Comparison of ENCODE assay signal across 18 cellular contexts in the genomic region with DNA sequence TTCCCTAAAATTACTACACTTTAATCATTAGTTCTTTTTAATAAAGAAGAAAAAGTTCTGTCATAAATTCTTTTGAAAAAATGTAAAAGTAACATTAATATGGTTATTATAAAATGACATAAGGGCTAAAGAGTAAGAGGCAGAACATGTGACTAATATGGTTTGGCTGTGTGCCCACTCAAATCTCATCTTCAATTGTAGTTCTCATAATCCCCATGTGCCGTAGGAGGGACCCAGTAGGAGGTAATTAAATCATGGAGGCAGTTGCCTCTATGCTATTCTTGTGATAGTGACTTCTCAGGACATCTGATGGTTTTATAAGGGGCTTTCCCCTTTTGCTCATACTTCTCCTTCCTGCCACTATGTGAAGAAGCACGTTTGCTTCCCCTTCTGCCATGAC.
DNase-seq lines count a peak whose midpoint lies in the region; ATAC-seq and TF ChIP-seq lines count a peak whose summit lies in the region.
"Had no signal": no experiment of that assay in that cellular context is flagged by ENCODE, and none has a peak within 500 bp of the region (broad histone marks: within the 10 kb centered on the region; RNA-seq: fewer than 3 reads in every experiment).

No MANE protein-coding gene starts in this region.

- peaks cover 11% of the 10 kb centered on the region for H3K36me3 Mint-ChIP-seq in osteocyte (ENCODE audit: unreplicated experiment)
- H3K36me3 Mint-ChIP-seq: naive B cell had no signal

- H3K9me3 Mint-ChIP-seq in osteocyte (ENCODE audit: unreplicated experiment) = no peaks in the 10 kb centered on the region
- H3K9me3 Mint-ChIP-seq: CD4-positive, alpha-beta T cell had no signal

- H3K4me1 Mint-ChIP-seq in osteocyte (ENCODE audit: unreplicated experiment) = peaks cover 4% of the 10 kb centered on the region
- H3K4me1 Mint-ChIP-seq: naive B cell had no signal

- in situ Hi-C loops in KBM-7 (cut with MboI; ENCODE audit: low pct_unique_long_range_greater_than_20kb, low sequenced_read_pairs) = no loop called here

- ATAC-seq in omental fat pad (ENCODE audit: low FRiP score) = no peak
- ATAC-seq: esophagus mucosa, left ventricle myocardium superior had no signal

- no peak overlapping the region for H3K4me3 Mint-ChIP-seq in osteocyte (ENCODE audit: unreplicated experiment)
- H3K4me3 Mint-ChIP-seq: CD4-positive, alpha-beta T cell; naive B cell had no signal

- no peak for TF ChIP-seq CTCF in epithelial cell of esophagus (IDR thresholded peaks at IDR 0.05; ENCODE audit: insufficient read depth, low read depth, low read length, missing control alignments)
- TF ChIP-seq CTCF in osteocyte (IDR thresholded peaks at IDR 0.05) = no peak
- TF ChIP-seq CTCF in omental fat pad (IDR thresholded peaks at IDR 0.05) = no peak

- no peaks in the 10 kb centered on the region for H3K27me3 Mint-ChIP-seq in osteocyte (ENCODE audit: unreplicated experiment)
- H3K27me3 Mint-ChIP-seq: CD4-positive, alpha-beta T cell; naive B cell had no signal

- no peak overlapping the region for H3K4me3 ChIP-seq in epithelial cell of esophagus (ENCODE audit: low read length)

- H3K27ac Mint-ChIP-seq in osteocyte (ENCODE audit: unreplicated experiment) = peak overlapping the region; percentile 23
- H3K27ac Mint-ChIP-seq: CD4-positive, alpha-beta T cell; naive B cell had no signal

- DNase-seq in KBM-7 = peak; percentile 16
- DNase-seq in RKO (ENCODE audit: low spot score) = peak; percentile 52
- peak; percentile 58 for DNase-seq in epithelial cell of esophagus (ENCODE audit: low read depth)
- DNase-seq in osteocyte (ENCODE audit: extremely low spot score, unreplicated experiment) = no peak
- no peak for DNase-seq in omental fat pad (ENCODE audit: low spot score)
- DNase-seq in NCI-H2107 (lab: John Stamatoyannopoulos, UW) = no peak
- no peak for DNase-seq in stimulated activated CD4-positive, alpha-beta T cell treated with anti-CD3 and anti-CD28 coated beads, Interleukin-1b, Interleukin-23, amount 100 ng/mL, for 48 hours
- DNase-seq: activated CD4-positive, alpha-beta T cell treated with anti-CD3 and anti-CD28 coated beads, Interleukin-2, amount 50 U/mL, for 4 hours; CD4-positive, alpha-beta T cell; cortex of kidney; GDM1; Karpas-422; left ventricle myocardium superior; naive B cell; NCI-H1930; NK-92 treated with Interleukin-12 subunit alpha and Interleukin-12 subunit beta, amount 100 ng/mL, for 24 hours; SIG-M5 had no signal

Comparison
In these comparisons a context has a peak if more than half of its experiments do, and no peak if none do; other contexts are left out.
1. DNase-seq: peak in KBM-7 (single experiment), RKO (single experiment) and epithelial cell of esophagus (single experiment); none in osteocyte (single experiment), omental fat pad (single experiment), NCI-H2107 (single experiment) and stimulated activated CD4-positive, alpha-beta T cell treated with anti-CD3 and anti-CD28 coated beads, Interleukin-1b, Interleukin-23, amount 100 ng/mL, for 48 hours (single experiment).